15 cellular contexts compared by ENCODE assay signal in the genomic region with DNA sequence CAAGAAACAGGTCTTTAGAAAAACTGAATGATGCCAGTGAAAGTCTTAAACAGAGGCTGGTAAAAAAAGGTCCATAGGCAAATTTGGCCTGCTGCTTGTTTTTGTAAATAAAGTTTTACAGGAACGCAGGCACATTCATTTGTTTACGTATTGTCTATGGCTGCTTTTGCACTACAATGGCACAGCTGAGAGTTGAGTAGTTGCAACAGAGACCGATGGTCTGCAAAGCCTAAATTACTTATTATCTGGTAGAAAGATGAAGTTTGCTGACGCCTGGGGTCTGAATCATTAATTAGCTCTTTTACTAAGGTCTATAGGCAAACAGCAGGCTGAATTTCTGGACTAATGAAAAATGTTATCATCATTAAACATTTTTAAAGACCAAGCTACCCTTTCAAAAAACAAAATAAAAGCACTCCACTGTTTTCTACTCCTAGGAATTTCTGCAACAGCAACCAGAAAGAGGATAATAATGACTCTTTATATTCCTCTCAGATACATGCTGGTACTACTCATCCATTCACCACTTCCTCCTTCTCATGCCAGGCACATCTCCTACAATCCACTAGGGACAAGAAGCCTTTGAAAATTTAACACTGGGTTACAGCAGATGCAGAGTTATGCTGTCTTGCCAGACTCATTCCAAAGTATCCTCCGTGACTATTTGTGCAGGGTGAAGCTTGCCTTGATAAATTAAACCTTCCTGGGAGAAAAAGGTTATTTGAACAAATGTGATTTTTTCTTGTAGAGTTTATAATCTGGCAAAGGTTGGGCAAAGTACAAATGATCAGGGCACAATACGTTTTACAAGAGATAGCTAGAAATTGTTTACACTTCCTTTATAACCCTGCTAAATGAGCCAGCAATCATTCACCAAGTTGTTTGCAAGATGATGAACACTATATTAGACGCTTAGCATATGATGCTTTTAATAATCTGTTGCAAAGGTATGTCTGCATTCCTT. TPM values are rescaled to one million over a fixed set of nuclear protein-coding genes. Genes with fewer than 3 reads are reported as not detected.
DNase-seq lines count a peak whose midpoint lies in the region; ATAC-seq, FAIRE-seq and TF ChIP-seq lines count a peak whose summit lies in the region.
"Had no signal": no experiment of that assay in that cellular context is flagged by ENCODE, and none has a peak within 500 bp of the region (broad histone marks: within the 10 kb centered on the region; RNA-seq: fewer than 3 reads in every experiment).

No MANE protein-coding gene starts in this region.

- in situ Hi-C loops in GM23248 (cut with MboI) = no loop called here

- DNase-seq in GM23248 (peak; percentile 3), RWPE2 (ENCODE audit: low spot score) (no peak), foreskin melanocyte (peak; percentile 94), putamen (ENCODE audit: low spot score) (peak; percentile 94), GM19239 (ENCODE audit: insufficient read length, low spot score) (no peak), NCI-H2196 (lab: John Stamatoyannopoulos, UW; ENCODE audit: unreplicated experiment) (no peak), GM03348 (ENCODE audit: low spot score) (no peak)
- DNase-seq: adrenal gland, heart left ventricle, HFFc6, KBM-7, NCI-H2171, right cardiac atrium had no signal

- no peaks in the 10 kb centered on the region for H3K36me3 ChIP-seq in GM23248 (ENCODE audit: low read depth)
- H3K36me3 ChIP-seq in RWPE2 (ENCODE audit: low read depth) = no peaks in the 10 kb centered on the region
- H3K36me3 ChIP-seq: adrenal gland had no signal

- no peaks in the 10 kb centered on the region for H3K79me2 ChIP-seq in GM23248 (ENCODE audit: insufficient read depth)

- H3K27me3 ChIP-seq in GM23248 (replicated peaks; ENCODE audit: insufficient read depth) = peaks cover 39% of the 10 kb centered on the region
- H3K27me3 ChIP-seq in RWPE2 (ENCODE audit: insufficient read depth, poor library complexity, severe bottlenecking) = peaks cover 17% of the 10 kb centered on the region
- H3K27me3 ChIP-seq: adrenal gland had no signal

- no peak overlapping the region for H2AFZ ChIP-seq in GM23248

- H3K9me2 ChIP-seq in GM23248 (ENCODE audit: insufficient read depth) = no peaks in the 10 kb centered on the region

- H4K20me1 ChIP-seq in GM23248 (ENCODE audit: insufficient read depth) = no peaks in the 10 kb centered on the region

- H3K9me3 ChIP-seq in GM23248 (ENCODE audit: low read depth) (no peaks in the 10 kb centered on the region), RWPE2 (ENCODE audit: severe bottlenecking) (no peaks in the 10 kb centered on the region)
- H3K9me3 ChIP-seq: adrenal gland, heart left ventricle had no signal

- WGBS in GM23248 (ENCODE audit: low coverage in 1 of 2, low lambda C conversion rate in 2 of 2, missing lambda C conversion rate in 2 of 2), 2 experiments = 61 to 65% methylated on average over 7 of the region's 7 CpGs

- FAIRE-seq in GM19239 (lab: Jason Lieb, UNC) = no peak

- ATAC-seq in RWPE2 (ENCODE audit: low read depth) = peak; percentile 63; the same call in 1 of the 3 replicates
- ATAC-seq in GM21529 (IDR thresholded peaks at IDR 0.05; ENCODE audit: unreplicated experiment) = no peak
- ATAC-seq: heart left ventricle, Panc1, right cardiac atrium had no signal

- H3K9ac ChIP-seq in GM23248 = no peak overlapping the region

- H3K4me1 ChIP-seq in GM23248 (ENCODE audit: insufficient read depth) (no peaks in the 10 kb centered on the region), RWPE2 (ENCODE audit: insufficient read depth, poor library complexity, severe bottlenecking) (no peaks in the 10 kb centered on the region)

- H3F3A ChIP-seq in GM23248 (ENCODE audit: insufficient read depth) = no peaks in the 10 kb centered on the region

- H3K4me3 ChIP-seq in GM23248 (no peak overlapping the region), RWPE2 (ENCODE audit: severe bottlenecking) (no peak overlapping the region)
- H3K4me3 ChIP-seq: adrenal gland, heart left ventricle had no signal

- H3K4me2 ChIP-seq in GM23248 (ENCODE audit: unreplicated experiment) = no peak overlapping the region

- H3K27ac ChIP-seq in GM23248 (no peak overlapping the region), RWPE2 (ENCODE audit: poor library complexity, severe bottlenecking) (no peak overlapping the region)
- H3K27ac ChIP-seq: adrenal gland had no signal

- no peak for TF ChIP-seq CTCF in RWPE2 (IDR thresholded peaks at IDR 0.05; ENCODE audit: poor library complexity, severe bottlenecking)

RNA-seq across cellular contexts. Expression of a gene that starts 6.0 kb away (rescaled TPM):
- total RNA-seq in GM23248 (2014; rRNA removed; shearing (Covaris generic)) = 0.89 TPM in 1 of 2 replicates, not detected in the other
- 0.14 TPM in 1 of 2 replicates, not detected in the other for polyA plus RNA-seq in GM23248 (2016; fragmentation: Nextera tagmentation; extraction: Ambion mirVana)

Comparison
In these comparisons a context has a peak if more than half of its experiments do, and no peak if none do; other contexts are left out.
1. DNase-seq: peak in GM23248 (single experiment), foreskin melanocyte (single experiment) and putamen (single experiment); none in RWPE2 (single experiment), GM19239 (single experiment), NCI-H2196 (single experiment) and GM03348 (single experiment).